In genomic region chr13:98556968-98557591, GRCh38 we compare ENCODE assay signal across 10 cellular contexts. TPM values are rescaled to one million over a fixed set of nuclear protein-coding genes. Genes with fewer than 3 reads are reported as not detected.
A peak's percentile ranks its signal among the peaks of the same experiment; 100 is the strongest.
DNase-seq lines count a peak whose midpoint lies in the region; ATAC-seq and TF ChIP-seq lines count a peak whose summit lies in the region.
"Had no signal": no experiment of that assay in that cellular context is flagged by ENCODE, and none has a peak within 500 bp of the region (broad histone marks: within the 10 kb centered on the region; RNA-seq: fewer than 3 reads in every experiment).

No MANE protein-coding gene starts in this region.

- no peaks in the 10 kb centered on the region for H3K27me3 Mint-ChIP-seq in nephron (ENCODE audit: low read depth)

- TF ChIP-seq CTCF in RWPE2 (IDR thresholded peaks at IDR 0.05; ENCODE audit: poor library complexity, severe bottlenecking) (peak; percentile 17), nephron (IDR thresholded peaks at IDR 0.05; ENCODE audit: unreplicated experiment in 3 of 3) (peak in 1 of 3 experiments; percentile 14)

- ATAC-seq in RWPE2 (ENCODE audit: low read depth) (peak; percentile 45), HG02870 (IDR thresholded peaks at IDR 0.05; ENCODE audit: unreplicated experiment) (no peak), HG03342 (IDR thresholded peaks at IDR 0.05; ENCODE audit: unreplicated experiment) (no peak)

- H3K27ac ChIP-seq in RWPE2 (ENCODE audit: poor library complexity, severe bottlenecking) = peak overlapping the region; percentile 16

- H3K36me3 Mint-ChIP-seq in nephron (ENCODE audit: low read depth) = peaks cover 12% of the 10 kb centered on the region

- H3K4me3 Mint-ChIP-seq in nephron = no peak overlapping the region

- peak; percentile 48 for DNase-seq in GM03348 (ENCODE audit: low spot score)
- DNase-seq in RWPE2 (ENCODE audit: low spot score) = no peak
- DNase-seq in cerebellum (ENCODE audit: low spot score) = peak; percentile 28
- DNase-seq in D341Med (ENCODE audit: low spot score) = no peak
- DNase-seq in activated CD8-positive, alpha-beta memory T cell treated with anti-CD3 and anti-CD28 coated beads, Interleukin-2, amount 50 U/mL, for 48 hours = no peak
- DNase-seq: NCI-H2107 had no signal

- no peak overlapping the region for H3K4me3 ChIP-seq in RWPE2 (ENCODE audit: severe bottlenecking)

- H3K9me3 Mint-ChIP-seq in nephron = no peaks in the 10 kb centered on the region

- no peaks in the 10 kb centered on the region for H3K27me3 ChIP-seq in RWPE2 (ENCODE audit: insufficient read depth, poor library complexity, severe bottlenecking)
- H3K27me3 ChIP-seq: neutrophil had no signal

- peaks cover 40% of the 10 kb centered on the region for H3K4me1 Mint-ChIP-seq in nephron

- peak overlapping the region; percentile 5 to 67 (median 32) for H3K27ac Mint-ChIP-seq in nephron

- H3K9me3 ChIP-seq in RWPE2 (ENCODE audit: severe bottlenecking) = no peaks in the 10 kb centered on the region
- H3K9me3 ChIP-seq: neutrophil had no signal

- H3K4me1 ChIP-seq in RWPE2 (ENCODE audit: insufficient read depth, poor library complexity, severe bottlenecking) = peaks cover 23% of the 10 kb centered on the region

- H3K36me3 ChIP-seq in RWPE2 (ENCODE audit: low read depth) = peaks cover 32% of the 10 kb centered on the region
- H3K36me3 ChIP-seq: neutrophil had no signal

RNA-seq across cellular contexts. Expression of gene STK24, which starts 19.8 kb away (rescaled TPM):
- total RNA-seq in cerebellum = 32.2 TPM

Comparison
In these comparisons a context has a peak if more than half of its experiments do, and no peak if none do; other contexts are left out.
1. DNase-seq: peak in GM03348 (single experiment) and cerebellum (single experiment); none in RWPE2 (single experiment), D341Med (single experiment) and activated CD8-positive, alpha-beta memory T cell treated with anti-CD3 and anti-CD28 coated beads, Interleukin-2, amount 50 U/mL, for 48 hours (single experiment).